12 cellular contexts compared by ENCODE assay signal in the genomic region with DNA sequence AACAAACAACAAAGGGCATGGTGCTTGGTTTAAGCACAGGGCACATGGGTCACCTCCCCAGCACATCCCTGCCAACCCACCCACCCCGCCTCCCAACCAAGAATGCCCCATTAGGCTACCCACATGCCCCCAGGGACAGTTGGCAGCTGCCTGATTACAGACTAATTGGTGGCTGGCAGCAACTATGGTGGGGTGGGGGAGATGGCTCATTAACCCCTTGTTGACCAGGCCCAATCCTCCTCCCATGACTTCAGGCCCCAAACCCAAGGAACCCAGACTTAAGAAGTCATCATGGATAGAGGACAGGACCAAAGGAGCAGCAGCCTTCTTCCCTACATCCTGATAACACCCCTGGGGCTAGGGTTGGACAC. TPM values are rescaled to one million over a fixed set of nuclear protein-coding genes. Genes with fewer than 3 reads are reported as not detected.
DNase-seq lines count a peak whose midpoint lies in the region; ATAC-seq lines count a peak whose summit lies in the region.
"Had no signal": no experiment of that assay in that cellular context is flagged by ENCODE, and none has a peak within 500 bp of the region (broad histone marks: within the 10 kb centered on the region; RNA-seq: fewer than 3 reads in every experiment).

No MANE protein-coding gene starts in this region.

- peaks cover 42% of the 10 kb centered on the region for H3K4me1 ChIP-seq in HUES6 (ENCODE audit: control insufficient read depth, insufficient read depth, low read length)

- H3K27me3 Mint-ChIP-seq in T-helper 17 cell (no peaks in the 10 kb centered on the region), naive B cell (no peaks in the 10 kb centered on the region)

- no peaks in the 10 kb centered on the region for H3K36me3 Mint-ChIP-seq in T-helper 17 cell (ENCODE audit: low read depth)
- H3K36me3 Mint-ChIP-seq in naive B cell: no peaks in the 10 kb centered on the region

- H3K4me1 Mint-ChIP-seq in T-helper 17 cell: peaks cover 14% of the 10 kb centered on the region
- H3K4me1 Mint-ChIP-seq in naive B cell: peaks cover 26 to 39% (median 31%) of the 10 kb centered on the region in 3 donors

- peak overlapping the region; percentile 97; the same call in 1 of the 2 replicates for H3K4me3 ChIP-seq in HUES6 (ENCODE audit: low read depth, low read length)
- H3K4me3 ChIP-seq: SJSA1 had no signal

- H3K9me3 ChIP-seq in HUES6 (ENCODE audit: control insufficient read depth, insufficient read depth, low read depth, low read length) (no peaks in the 10 kb centered on the region), T-helper 17 cell (ENCODE audit: control insufficient read depth, low read length, poor library complexity, severe bottlenecking) (no peaks in the 10 kb centered on the region)
- H3K9me3 ChIP-seq: SJSA1 had no signal

- H3K27me3 ChIP-seq in HUES6 (ENCODE audit: control insufficient read depth, insufficient read depth, low read length): no peaks in the 10 kb centered on the region
- H3K27me3 ChIP-seq: SJSA1 had no signal

- DNase-seq in NCI-H1417 (lab: John Stamatoyannopoulos, UW) (peak in 2 of 3 experiments; percentile 45 to 73), NCI-H1417 treated with DMSO at 0.1 percent for 48 hours (lab: John Stamatoyannopoulos, UW) (no peak), T-helper 17 cell (no peak), naive B cell (no peak), NCI-H2196 treated with DMSO at 0.1 percent for 48 hours (lab: John Stamatoyannopoulos, UW; ENCODE audit: unreplicated experiment) (no peak)
- DNase-seq: activated CD8-positive, alpha-beta memory T cell treated with anti-CD3 and anti-CD28 coated beads for 24 hours; NCI-H2029 treated with DMSO at 0.1 percent for 48 hours; stimulated activated CD8-positive, alpha-beta memory T cell treated with anti-CD3 and anti-CD28 coated beads, Interleukin-4, amount 100 ng/mL, for 48 hours had no signal

- H3K9ac ChIP-seq in HUES6 (ENCODE audit: low read length): no peak overlapping the region

- no peaks in the 10 kb centered on the region for H3K36me3 ChIP-seq in HUES6 (ENCODE audit: control insufficient read depth, insufficient read depth, low read length)
- H3K36me3 ChIP-seq: SJSA1 had no signal

- no peaks in the 10 kb centered on the region for H3K9me3 Mint-ChIP-seq in naive B cell

- H3K4me3 Mint-ChIP-seq in T-helper 17 cell (no peak overlapping the region), naive B cell (peak overlapping the region; percentile 24 to 92 (median 82))

- H3K27ac Mint-ChIP-seq in T-helper 17 cell (peak overlapping the region; percentile 37), naive B cell (peak overlapping the region in 1 of 6 donors; percentile 32)

- ATAC-seq in T-helper 17 cell: no peak
- ATAC-seq in naive B cell (ENCODE audit: low read depth in 2 of 2): no peak
- no peak for ATAC-seq in HG03565 (IDR thresholded peaks at IDR 0.05; ENCODE audit: unreplicated experiment)
- ATAC-seq in GM21619 (IDR thresholded peaks at IDR 0.05; ENCODE audit: unreplicated experiment): no peak

- no peak overlapping the region for H3K27ac ChIP-seq in HUES6 (ENCODE audit: low read depth, low read length)
- H3K27ac ChIP-seq: SJSA1 had no signal

RNA-seq across cellular contexts. Expression of gene RIMS3, which starts 1.3 kb away (rescaled TPM):
- 1 to 10 TPM; 1.7 to 2.1 TPM for total RNA-seq in T-helper 17 cell
- polyA plus RNA-seq in naive B cell (ENCODE audit: low read depth in 6 of 6): 1 to 10 TPM in 5 of 6 donors, under 1 TPM in 1; 0.93 to 2.9 (median 1.8) TPM

RNA-seq across cellular contexts. Expression of gene NFYC, which starts 27.4 kb away (rescaled TPM):
- 10 to 100 TPM; 42.3 to 45.7 TPM for total RNA-seq in T-helper 17 cell
- 10 to 100 TPM; 60.3 to 95.4 (median 73.0) TPM for polyA plus RNA-seq in naive B cell (ENCODE audit: low read depth in 6 of 6)

Comparison
In these comparisons a context has a peak if more than half of its experiments do, and no peak if none do; other contexts are left out.
1. DNase-seq: peak in NCI-H1417 (2 of 3); none in NCI-H1417 treated with DMSO at 0.1 percent for 48 hours (single experiment), T-helper 17 cell (0 of 3), naive B cell (single experiment) and NCI-H2196 treated with DMSO at 0.1 percent for 48 hours (single experiment).